8 cellular contexts compared by ENCODE assay signal in genomic region chr4:184649026-184649970, GRCh38. TPM values are rescaled to one million over a fixed set of nuclear protein-coding genes. Genes with fewer than 3 reads are reported as not detected.
A peak's percentile ranks its signal among the peaks of the same experiment; 100 is the strongest.
DNase-seq lines count a peak whose midpoint lies in the region; ATAC-seq and TF ChIP-seq lines count a peak whose summit lies in the region.

CASP3 (minus strand) TSS chr4:184649447; CDS start chr4:184638453, 10,994 bp downstream.
A gene with protein sequence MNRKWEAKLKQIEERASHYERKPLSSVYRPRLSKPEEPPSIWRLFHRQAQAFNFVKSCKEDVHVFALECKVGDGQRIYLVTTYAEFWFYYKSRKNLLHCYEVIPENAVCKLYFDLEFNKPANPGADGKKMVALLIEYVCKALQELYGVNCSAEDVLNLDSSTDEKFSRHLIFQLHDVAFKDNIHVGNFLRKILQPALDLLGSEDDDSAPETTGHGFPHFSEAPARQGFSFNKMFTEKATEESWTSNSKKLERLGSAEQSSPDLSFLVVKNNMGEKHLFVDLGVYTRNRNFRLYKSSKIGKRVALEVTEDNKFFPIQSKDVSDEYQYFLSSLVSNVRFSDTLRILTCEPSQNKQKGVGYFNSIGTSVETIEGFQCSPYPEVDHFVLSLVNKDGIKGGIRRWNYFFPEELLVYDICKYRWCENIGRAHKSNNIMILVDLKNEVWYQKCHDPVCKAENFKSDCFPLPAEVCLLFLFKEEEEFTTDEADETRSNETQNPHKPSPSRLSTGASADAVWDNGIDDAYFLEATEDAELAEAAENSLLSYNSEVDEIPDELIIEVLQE (plus strand): TSS chr4:184649738. CDS start chr4:184657141, 7,403 bp downstream.

- peak within 1 kb of the TSS; percentile 89 for H3K27ac Mint-ChIP-seq in activated B cell treated with CpG ODN at 0.5 μM for 24 hours

- intact Hi-C loops in activated B cell treated with CpG ODN at 0.5 μM for 24 hours (cut with micrococcal nuclease): loop anchor here (1.0 to 10.0 kb wide), 17 partner anchors 85 to 1207 kb away; partner anchors contain the start of genes ACSL1, ANKRD37, CCDC110 and CDKN2AIP

- H3K4me1 Mint-ChIP-seq in activated B cell treated with CpG ODN at 0.5 μM for 24 hours: peaks cover 43% of the 10 kb centered on the region

- H3K4me3 Mint-ChIP-seq in activated B cell treated with CpG ODN at 0.5 μM for 24 hours: peak within 1 kb of the TSS; percentile 94

- H3K36me3 Mint-ChIP-seq in activated B cell treated with CpG ODN at 0.5 μM for 24 hours (ENCODE audit: low read depth): peaks cover 26% of the 10 kb centered on the region

- TF ChIP-seq CTCF in AG09319 (IDR thresholded peaks at IDR 0.05; ENCODE audit: low read depth, low read length) (peak; percentile 32), activated B cell treated with CpG ODN at 0.5 μM for 24 hours (IDR thresholded peaks at IDR 0.05) (no peak), cardiac fibroblast (IDR thresholded peaks at IDR 0.05; ENCODE audit: low read depth, low read length) (peak; percentile 11)

- peak; percentile 87 for DNase-seq in AG09319 (ENCODE audit: extremely low read depth, low read depth)
- DNase-seq in NCI-H345 (lab: John Stamatoyannopoulos, UW): peak; percentile 92
- DNase-seq in activated B cell treated with CpG ODN at 0.5 μM for 24 hours: peak; percentile 98
- DNase-seq in cardiac fibroblast (ENCODE audit: low read depth in 2 of 2): peak; percentile 95 to 97
- peak; percentile 98 for DNase-seq in islet precursor cell
- peak; percentile 96 for DNase-seq in stimulated activated CD4-positive, alpha-beta T cell treated with anti-CD3 and anti-CD28 coated beads, Interleukin-12 subunit alpha, Interleukin-12 subunit beta, amount 100 ng/mL, for 4 hours

- POLR2A ChIA-PET in activated B cell treated with CpG ODN at 0.5 μM for 24 hours (lab: Charles Lee): interaction anchor here (0.6 to 3.2 kb wide), 43 partner anchors 10 to 1731 kb away, joined by 3 to 26 read pairs (median 4); partner anchors contain the start of genes CENPU and IRF2

- CTCF ChIA-PET in activated B cell treated with CpG ODN at 0.5 μM for 24 hours (lab: Charles Lee): interaction anchor here (1.0 to 2.3 kb wide), 3 partner anchors 84 to 385 kb away, joined by 3 to 13 read pairs (median 4); partner anchors contain the start of gene CENPU

- H3K27me3 Mint-ChIP-seq in activated B cell treated with CpG ODN at 0.5 μM for 24 hours: no peaks in the 10 kb centered on the region

- peak; percentile 84 for ATAC-seq in GM19025 (IDR thresholded peaks at IDR 0.05; ENCODE audit: low read depth, unreplicated experiment)
- peak; percentile 85 for ATAC-seq in HG03280 (IDR thresholded peaks at IDR 0.05; ENCODE audit: unreplicated experiment)
- peak; percentile 92 for ATAC-seq in activated B cell treated with CpG ODN at 0.5 μM for 24 hours (ENCODE audit: low read depth)

- peak within 1 kb of the TSS; percentile 73 to 85 for H3K4me3 ChIP-seq in cardiac fibroblast (replicated peaks in 1 of 2; ENCODE audit: low read depth in 2 of 2, low read length in 2 of 2)

- no peaks in the 10 kb centered on the region for H3K9me3 Mint-ChIP-seq in activated B cell treated with CpG ODN at 0.5 μM for 24 hours

RNA-seq across cellular contexts. Expression of gene CASP3, which starts in this region (rescaled TPM):
- total RNA-seq in activated B cell treated with CpG ODN at 0.5 μM for 24 hours: 24.0 and 24.9 TPM in 2 replicates

RNA-seq across cellular contexts. Expression of the second gene that starts in this region (rescaled TPM):
- 9.1 and 11.6 TPM in 2 replicates for total RNA-seq in activated B cell treated with CpG ODN at 0.5 μM for 24 hours

Comparison
In these comparisons a context has a peak if more than half of its experiments do, and no peak if none do; other contexts are left out.
1. Peak in every context shown above with its lines: DNase-seq, ATAC-seq and H3K4me3 ChIP-seq.